In the genomic region with DNA sequence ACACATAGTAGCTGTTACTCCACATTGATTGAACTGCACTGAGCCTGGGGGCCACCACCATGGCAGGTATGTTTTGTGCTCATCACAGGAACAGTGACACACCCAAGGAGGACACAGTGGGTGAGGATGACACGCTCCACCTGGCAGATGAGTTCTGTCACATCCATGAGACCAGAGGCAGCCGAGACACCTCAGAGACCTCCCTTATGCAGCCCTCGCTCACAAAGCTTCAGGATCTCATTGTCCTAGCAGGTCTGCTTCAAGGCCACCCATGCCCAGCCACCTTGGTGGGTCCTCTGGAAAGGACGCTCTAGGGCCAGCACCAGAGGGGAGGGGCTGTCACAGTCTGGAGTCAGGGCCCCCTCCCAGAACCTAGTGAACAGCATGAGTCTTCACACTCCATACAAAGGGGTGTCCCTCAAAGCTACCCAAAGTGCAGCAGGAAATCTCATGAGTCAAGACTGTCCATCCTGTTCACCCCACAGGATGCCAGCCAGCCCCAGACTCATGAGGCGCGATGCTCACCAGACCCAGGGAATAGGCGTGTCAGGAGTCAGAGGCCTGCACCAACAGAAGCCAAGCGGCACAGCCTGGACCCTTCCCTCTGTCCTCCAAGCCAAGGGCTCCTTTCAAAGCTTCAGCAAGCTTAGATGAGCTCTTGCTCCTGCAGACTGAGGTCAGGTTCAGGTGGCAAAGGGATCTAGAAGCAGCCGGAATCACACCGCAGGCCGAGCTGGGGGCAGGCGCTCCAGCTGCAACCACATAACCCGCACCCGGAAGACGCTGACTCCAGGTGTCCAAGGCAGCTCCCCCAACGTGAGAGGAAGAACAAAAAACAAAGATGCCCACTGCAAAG, we compare ENCODE assay signal across 12 cellular contexts. TPM values are rescaled to one million over a fixed set of nuclear protein-coding genes. Genes with fewer than 3 reads are reported as not detected.
DNase-seq lines count a peak whose midpoint lies in the region; ATAC-seq and TF ChIP-seq lines count a peak whose summit lies in the region.
"Had no signal": no experiment of that assay in that cellular context is flagged by ENCODE, and none has a peak within 500 bp of the region (broad histone marks: within the 10 kb centered on the region; RNA-seq: fewer than 3 reads in every experiment).

No MANE protein-coding gene starts in this region.

- H4K20me1 ChIP-seq in OCI-LY1 (ENCODE audit: insufficient read depth, low read length), result no peaks in the 10 kb centered on the region

- H3K4me1 Mint-ChIP-seq in CD4-positive, CD25-positive, alpha-beta regulatory T cell, result peaks cover 30 to 98% (median 85%) of the 10 kb centered on the region in 4 donors

- H3K4me3 Mint-ChIP-seq in CD4-positive, CD25-positive, alpha-beta regulatory T cell, result peak overlapping the region; percentile 54 to 84 (median 82)

- DNase-seq in CD4-positive, CD25-positive, alpha-beta regulatory T cell, result peak in 1 of 3 donors; percentile 77
- DNase-seq in caudate nucleus (lab: John Stamatoyannopoulos, UW) (no peak), NCI-H1105 treated with DMSO at 0.1 percent for 48 hours (lab: John Stamatoyannopoulos, UW) (no peak), HAP-1 (ENCODE audit: low spot score in 2 of 2) (no peak), RKO (ENCODE audit: low spot score) (no peak)
- DNase-seq: foreskin fibroblast, NCI-H510A treated with DMSO at 0.1 percent for 48 hours, T-helper 9 cell had no signal

- H3K36me3 ChIP-seq in CD4-positive, CD25-positive, alpha-beta regulatory T cell (ENCODE audit: control insufficient read depth, insufficient read depth, low read length), result peaks cover 13% of the 10 kb centered on the region
- H3K36me3 ChIP-seq in OCI-LY1 (ENCODE audit: insufficient read depth, low read length) (peaks cover 38% of the 10 kb centered on the region), parathyroid adenoma (ENCODE audit: control insufficient read depth, insufficient read depth, low read length) (no peaks in the 10 kb centered on the region), HAP-1 (replicated peaks) (peaks cover 6% of the 10 kb centered on the region; the same call in 1 of the 2 replicates)

- H3K9ac ChIP-seq in OCI-LY1 (ENCODE audit: low read length), result peak overlapping the region; percentile 10; the same call in 1 of the 2 replicates
- no peak overlapping the region for H3K9ac ChIP-seq in parathyroid adenoma

- H3K79me2 ChIP-seq in OCI-LY1 (ENCODE audit: insufficient read depth, low read length) (peaks cover 46% of the 10 kb centered on the region), parathyroid adenoma (peaks cover 71% of the 10 kb centered on the region)

- H3K9me3 ChIP-seq in CD4-positive, CD25-positive, alpha-beta regulatory T cell (ENCODE audit: control insufficient read depth in 2 of 2, low read length in 2 of 2), result no peaks in the 10 kb centered on the region
- H3K9me3 ChIP-seq in OCI-LY1 (ENCODE audit: low read length), result no peaks in the 10 kb centered on the region
- H3K9me3 ChIP-seq in parathyroid adenoma (ENCODE audit: control insufficient read depth, low read length), result no peaks in the 10 kb centered on the region
- H3K9me3 ChIP-seq in HAP-1, result no peaks in the 10 kb centered on the region

- peaks cover under 1% of the 10 kb centered on the region; the same call in 1 of the 2 replicates for H3F3A ChIP-seq in OCI-LY1 (ENCODE audit: insufficient read depth, low read length)

- TF ChIP-seq CTCF in OCI-LY1 (IDR thresholded peaks at IDR 0.05; ENCODE audit: low read length) (no peak), parathyroid adenoma (IDR thresholded peaks at IDR 0.05) (no peak)

- H3K4me2 ChIP-seq in OCI-LY1 (ENCODE audit: low read length), result peak overlapping the region; percentile 76
- no peak overlapping the region for H3K4me2 ChIP-seq in parathyroid adenoma (ENCODE audit: low read length)

- H3K27ac Mint-ChIP-seq in CD4-positive, CD25-positive, alpha-beta regulatory T cell, result peak overlapping the region; percentile 96 to 100 (median 97)

- H3K27me3 Mint-ChIP-seq in CD4-positive, CD25-positive, alpha-beta regulatory T cell, result no peaks in the 10 kb centered on the region

- no peaks in the 10 kb centered on the region for H3K27me3 ChIP-seq in CD4-positive, CD25-positive, alpha-beta regulatory T cell (ENCODE audit: control insufficient read depth, insufficient read depth, low read length)
- no peaks in the 10 kb centered on the region for H3K27me3 ChIP-seq in OCI-LY1 (ENCODE audit: insufficient read depth, low read length)
- H3K27me3 ChIP-seq in parathyroid adenoma (ENCODE audit: control insufficient read depth, insufficient read depth, low read length), result no peaks in the 10 kb centered on the region
- H3K27me3 ChIP-seq in HAP-1 (ENCODE audit: low read depth), result no peaks in the 10 kb centered on the region

- H2AFZ ChIP-seq in OCI-LY1 (ENCODE audit: low read length) (no peak overlapping the region), parathyroid adenoma (no peak overlapping the region)

- H3K4me1 ChIP-seq in CD4-positive, CD25-positive, alpha-beta regulatory T cell (ENCODE audit: control insufficient read depth, insufficient read depth, low read length, poor library complexity, severe bottlenecking), result peaks cover 100% of the 10 kb centered on the region
- H3K4me1 ChIP-seq in OCI-LY1 (ENCODE audit: insufficient read depth, low read length, severe bottlenecking) (peaks cover 85% of the 10 kb centered on the region), parathyroid adenoma (peaks cover 69% of the 10 kb centered on the region), HAP-1 (peaks cover 4% of the 10 kb centered on the region)

- ATAC-seq in CD4-positive, CD25-positive, alpha-beta regulatory T cell (ENCODE audit: low read depth in 2 of 2), result peak; percentile 53 to 63
- no peak for ATAC-seq in GM21360 (IDR thresholded peaks at IDR 0.05; ENCODE audit: unreplicated experiment)
- ATAC-seq: HepG2 had no signal

- H3K36me3 Mint-ChIP-seq in CD4-positive, CD25-positive, alpha-beta regulatory T cell, result peaks cover 43% of the 10 kb centered on the region

- H3K4me3 ChIP-seq in CD4-positive, CD25-positive, alpha-beta regulatory T cell (ENCODE audit: low read depth, low read length), result peak overlapping the region; percentile 81
- peak overlapping the region; percentile 9 for H3K4me3 ChIP-seq in OCI-LY1 (ENCODE audit: low read depth, low read length, poor library complexity, severe bottlenecking)
- H3K4me3 ChIP-seq in parathyroid adenoma (ENCODE audit: low read depth, low read length), result no peak overlapping the region
- no peak overlapping the region for H3K4me3 ChIP-seq in HAP-1

- H3K9me2 ChIP-seq in OCI-LY1 (ENCODE audit: low read depth, low read length), result no peaks in the 10 kb centered on the region

- no peaks in the 10 kb centered on the region for H3K9me3 Mint-ChIP-seq in CD4-positive, CD25-positive, alpha-beta regulatory T cell

- in situ Hi-C loops in HAP-1 (cut with MboI; ENCODE audit: low sequenced_read_pairs), result no loop called here

- H3K27ac ChIP-seq in CD4-positive, CD25-positive, alpha-beta regulatory T cell (ENCODE audit: insufficient read depth, low read length, poor library complexity, severe bottlenecking), result peak overlapping the region; percentile 97
- peak overlapping the region; percentile 86 for H3K27ac ChIP-seq in OCI-LY1 (ENCODE audit: low read depth, low read length, poor library complexity, severe bottlenecking)
- peak overlapping the region; percentile 36 for H3K27ac ChIP-seq in caudate nucleus (ENCODE audit: low read depth, low read length)
- H3K27ac ChIP-seq in parathyroid adenoma, result peak overlapping the region; percentile 94

RNA-seq across cellular contexts. Expression of a gene that starts 9.6 kb away (rescaled TPM):
- total RNA-seq in CD4-positive, CD25-positive, alpha-beta regulatory T cell, result 116 TPM
- 10 to 100 TPM in 3 of 4 donors, 1 to 10 TPM in 1; 5.8 to 22.2 (median 14.4) TPM for polyA plus RNA-seq in CD4-positive, CD25-positive, alpha-beta regulatory T cell

RNA-seq across cellular contexts. Expression of a gene that starts 57.1 kb away (rescaled TPM):
- 15.9 TPM for total RNA-seq in CD4-positive, CD25-positive, alpha-beta regulatory T cell
- 10 to 100 TPM; 18.0 to 30.5 (median 27.0) TPM for polyA plus RNA-seq in CD4-positive, CD25-positive, alpha-beta regulatory T cell

Comparison
In these comparisons a context has a peak if more than half of its experiments do, and no peak if none do; other contexts are left out.
1. H3K27ac ChIP-seq: peak in every context shown above with its lines; median percentile 97 in CD4-positive, CD25-positive, alpha-beta regulatory T cell; 94 in parathyroid adenoma; 86 in OCI-LY1; 36 in caudate nucleus.
2. H3K4me3 ChIP-seq: peak in CD4-positive, CD25-positive, alpha-beta regulatory T cell (single experiment) and OCI-LY1 (single experiment); none in parathyroid adenoma (single experiment) and HAP-1 (single experiment).